Comparison of ENCODE assay signal across 8 cellular contexts in the genomic region with DNA sequence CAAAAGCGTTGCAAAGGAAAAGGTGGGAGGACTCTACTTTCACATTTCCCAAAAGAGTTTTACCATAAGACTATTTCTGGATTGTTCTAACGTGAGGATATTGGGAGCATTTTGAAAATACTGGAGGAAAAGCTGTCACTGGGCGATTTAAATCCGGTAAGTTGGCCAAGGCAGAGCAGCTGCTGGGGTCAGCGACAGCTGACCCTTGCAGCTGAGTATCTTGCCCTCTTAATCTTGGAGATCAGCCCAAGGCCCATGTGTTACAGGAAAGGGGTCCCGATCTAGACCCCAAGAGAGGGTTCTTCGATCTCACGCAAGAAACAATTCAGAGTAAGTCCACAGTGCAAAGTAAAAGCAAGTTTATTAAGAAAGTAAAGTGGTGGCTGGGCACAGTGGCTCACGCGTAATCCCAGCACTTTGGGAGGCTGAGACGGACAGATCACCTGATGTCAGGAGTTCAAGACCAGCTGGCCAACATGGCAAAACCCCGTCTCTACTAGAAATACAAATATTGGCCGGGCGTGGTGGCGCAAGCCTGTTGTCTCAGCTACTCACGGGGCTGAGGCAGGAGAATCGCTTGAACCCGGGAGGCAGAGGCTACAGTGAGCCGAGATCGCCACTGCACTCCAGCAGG. TPM values are rescaled to one million over a fixed set of nuclear protein-coding genes. Genes with fewer than 3 reads are reported as not detected.
A peak's percentile ranks its signal among the peaks of the same experiment; 100 is the strongest.
DNase-seq lines count a peak whose midpoint lies in the region; ATAC-seq and TF ChIP-seq lines count a peak whose summit lies in the region.

No MANE protein-coding gene starts in this region.

- peak overlapping the region; percentile 76; the same call in 1 of the 2 replicates for H3K9ac ChIP-seq in ES-I3 (ENCODE audit: low read depth, low read length)

- no peaks in the 10 kb centered on the region for H3K36me3 ChIP-seq in ES-I3 (ENCODE audit: insufficient read depth, low read length)
- H3K36me3 ChIP-seq in gastroesophageal sphincter, result no peaks in the 10 kb centered on the region

- in situ Hi-C loops in SK-MEL-5 (cut with HindIII; ENCODE audit: low pct_unique_long_range_greater_than_20kb, low sequenced_read_pairs), result no loop called here

- TF ChIP-seq CTCF in gastroesophageal sphincter (IDR thresholded peaks at IDR 0.05), result no peak

- no peaks in the 10 kb centered on the region for H3K9me3 ChIP-seq in ES-I3 (ENCODE audit: control insufficient read depth, insufficient read depth, low read length)
- no peaks in the 10 kb centered on the region for H3K9me3 ChIP-seq in gastroesophageal sphincter

- H3K4me1 ChIP-seq in ES-I3 (ENCODE audit: insufficient read depth, low read length), result peaks cover 8% of the 10 kb centered on the region
- H3K4me1 ChIP-seq in gastroesophageal sphincter, result peaks cover 0 to 70% (median 24%) of the 10 kb centered on the region in 3 donors

- no peak for TF ChIP-seq EP300 in gastroesophageal sphincter (IDR thresholded peaks at IDR 0.05)

- H3K4me3 ChIP-seq in gastroesophageal sphincter, result peak overlapping the region; percentile 66 to 94

- no peaks in the 10 kb centered on the region for H3K27me3 ChIP-seq in gastroesophageal sphincter

- no peak for TF ChIP-seq POLR2A in gastroesophageal sphincter (IDR thresholded peaks at IDR 0.05)

- DNase-seq in SK-MEL-5 (ENCODE audit: low read depth, low spot score) (peak; percentile 33), pons (ENCODE audit: low spot score) (peak; percentile 69), NCI-H2196 (lab: John Stamatoyannopoulos, UW; ENCODE audit: unreplicated experiment) (no peak), NCI-H345 (lab: John Stamatoyannopoulos, UW) (no peak), AML-193 (lab: John Stamatoyannopoulos, UW) (no peak)
- no peak for DNase-seq in NK-92 treated with Interleukin-12 subunit alpha and Interleukin-12 subunit beta, amount 100 ng/mL, for 24 hours (lab: John Stamatoyannopoulos, UW)

- ATAC-seq in gastroesophageal sphincter, result no peak

- 0 to 29% methylated on average over 4 to 17 of the region's 20 CpGs for WGBS in gastroesophageal sphincter (ENCODE audit: low coverage in 1 of 2), 2 donors

- peak overlapping the region; percentile 31 to 89 (median 88) for H3K27ac ChIP-seq in gastroesophageal sphincter

RNA-seq across cellular contexts. Expression of gene ST3GAL5, which starts 1.0 kb away (rescaled TPM):
- total RNA-seq in SK-MEL-5 (2014; rRNA removed; shearing (Covaris generic)), result 70.8 and 71.0 TPM in 2 replicates
- 40.6 and 53.3 TPM in 2 replicates for polyA plus RNA-seq in SK-MEL-5 (2015; cell fraction: cytosol; rRNA removed)
- polyA plus RNA-seq in SK-MEL-5 (2015; cell fraction: nucleus; rRNA removed), result 57.8 and 64.6 TPM in 2 replicates
- total RNA-seq in gastroesophageal sphincter, result 10 to 100 TPM; 15.2 to 55.9 (median 22.7) TPM

Comparison
In these comparisons a context has a peak if more than half of its experiments do, and no peak if none do; other contexts are left out.
1. DNase-seq: peak in SK-MEL-5 (single experiment) and pons (single experiment); none in NCI-H2196 (single experiment), NK-92 treated with Interleukin-12 subunit alpha and Interleukin-12 subunit beta, amount 100 ng/mL, for 24 hours (single experiment), NCI-H345 (single experiment) and AML-193 (0 of 2).